20 cellular contexts compared by ENCODE assay signal in the genomic region with DNA sequence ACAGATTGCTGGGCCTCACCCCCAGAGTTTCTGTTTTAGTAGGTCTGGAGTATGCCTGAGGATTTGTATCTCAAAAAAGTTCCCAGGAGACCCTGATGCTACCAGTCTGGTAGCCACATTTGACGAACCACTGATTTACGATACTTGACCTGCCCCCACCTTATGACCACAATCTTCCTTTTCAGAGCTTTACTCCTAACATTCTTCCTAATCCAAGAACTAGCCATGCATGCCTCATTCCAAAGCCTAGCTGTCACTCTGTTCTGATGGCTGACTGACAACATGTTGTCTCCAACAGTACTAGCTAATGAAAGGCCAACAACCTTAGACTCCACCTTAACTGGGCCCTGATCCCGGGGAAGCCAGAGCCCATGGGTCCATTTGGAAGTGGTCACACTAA.
DNase-seq lines count a peak whose midpoint lies in the region; TF ChIP-seq lines count a peak whose summit lies in the region.
"Had no signal": no experiment of that assay in that cellular context is flagged by ENCODE, and none has a peak within 500 bp of the region (broad histone marks: within the 10 kb centered on the region; RNA-seq: fewer than 3 reads in every experiment).

No MANE protein-coding gene starts in this region.

- no peak overlapping the region for H2AFZ ChIP-seq in hepatocyte

- H4K20me1 ChIP-seq in hepatocyte (ENCODE audit: insufficient read depth, poor library complexity, severe bottlenecking) = no peaks in the 10 kb centered on the region

- H3K4me3 ChIP-seq in hepatocyte = no peak overlapping the region
- H3K4me3 ChIP-seq: A549, K562, SJCRH30 had no signal

- H3K27ac ChIP-seq in hepatocyte = no peak overlapping the region
- H3K27ac ChIP-seq: A549, HL-60, SJCRH30 had no signal

- H3K36me3 ChIP-seq in hepatocyte (replicated peaks; ENCODE audit: insufficient read depth, low read depth) = no peaks in the 10 kb centered on the region
- H3K36me3 ChIP-seq: BE2C, SJCRH30 had no signal

- H3K4me2 ChIP-seq in hepatocyte = no peak overlapping the region
- H3K4me2 ChIP-seq: A549 had no signal

- WGBS in hepatocyte (ENCODE audit: low lambda C conversion rate, missing lambda C conversion rate) = 90% methylated on average over 3 of the region's 3 CpGs

- no peak for TF ChIP-seq CTCF in hepatocyte (IDR thresholded peaks at IDR 0.05; ENCODE audit: poor library complexity)

- DNase-seq in M059J (ENCODE audit: low read depth) (peak; percentile 17), astrocyte of the hippocampus (ENCODE audit: low read depth, low spot score) (peak; percentile 8), kidney glomerular epithelial cell (lab: John Stamatoyannopoulos, UW) (peak; percentile 82), renal cortical epithelial cell (ENCODE audit: low read depth) (peak; percentile 85), 8988T (no peak), hepatocyte (ENCODE audit: low spot score) (no peak)
- no peak for DNase-seq in stimulated activated CD4-positive, alpha-beta T cell treated with anti-CD3 and anti-CD28 coated beads, Interleukin-2, amount 100 ng/mL, for 48 hours
- DNase-seq: BE2C; DMS79; MM.1S; NCI-H1048; NCI-H1417 treated with DMSO at 0.1 percent for 48 hours; NCI-H1930; NCI-H510A; NCI-H748 treated with DMSO at 0.1 percent for 48 hours; NK-92 treated with Interleukin-12 subunit alpha and Interleukin-12 subunit beta, amount 100 ng/mL, for 24 hours; SJCRH30 had no signal

- no peaks in the 10 kb centered on the region for H3K27me3 ChIP-seq in hepatocyte
- H3K27me3 ChIP-seq: BE2C, SJCRH30 had no signal

- no peaks in the 10 kb centered on the region for H3K9me2 ChIP-seq in hepatocyte (replicated peaks; ENCODE audit: insufficient read depth)

- H3K4me1 ChIP-seq in hepatocyte (ENCODE audit: insufficient read depth) = no peaks in the 10 kb centered on the region
- H3K4me1 ChIP-seq: A549, BE2C, SJCRH30 had no signal

- no peaks in the 10 kb centered on the region for H3K9me3 ChIP-seq in hepatocyte (ENCODE audit: low read depth)
- H3K9me3 ChIP-seq: A549, BE2C, SJCRH30 had no signal

- H3K79me2 ChIP-seq in hepatocyte = no peaks in the 10 kb centered on the region

Comparison
In these comparisons a context has a peak if more than half of its experiments do, and no peak if none do; other contexts are left out.
1. DNase-seq: peak in M059J (single experiment), astrocyte of the hippocampus (single experiment), kidney glomerular epithelial cell (single experiment) and renal cortical epithelial cell (single experiment); none in 8988T (single experiment), stimulated activated CD4-positive, alpha-beta T cell treated with anti-CD3 and anti-CD28 coated beads, Interleukin-2, amount 100 ng/mL, for 48 hours (0 of 2) and hepatocyte (single experiment).